In genomic region chr5:176646049-176646706, GRCh38 we compare ENCODE assay signal across 10 cellular contexts. TPM values are rescaled to one million over a fixed set of nuclear protein-coding genes. Genes with fewer than 3 reads are reported as not detected.
DNase-seq lines count a peak whose midpoint lies in the region; ATAC-seq and TF ChIP-seq lines count a peak whose summit lies in the region.
"Had no signal": no experiment of that assay in that cellular context is flagged by ENCODE, and none has a peak within 500 bp of the region (broad histone marks: within the 10 kb centered on the region; RNA-seq: fewer than 3 reads in every experiment).

No MANE protein-coding gene starts in this region.

- H3K9ac ChIP-seq in NT2/D1 (ENCODE audit: insufficient read length, low read depth) (peak overlapping the region; percentile 21), colonic mucosa (ENCODE audit: low read depth in 2 of 2, low read length in 2 of 2) (peak overlapping the region in 1 of 2 donors; percentile 70)

- H3K27me3 Mint-ChIP-seq in CD8-positive, alpha-beta T cell (ENCODE audit: low read depth): no peaks in the 10 kb centered on the region
- no peaks in the 10 kb centered on the region for H3K27me3 Mint-ChIP-seq in osteocyte (ENCODE audit: unreplicated experiment)

- DNase-seq in CD8-positive, alpha-beta T cell: peak in 1 of 7 experiments; percentile 13
- no peak for DNase-seq in NT2/D1 (ENCODE audit: low read depth, low spot score)
- DNase-seq in colonic mucosa: no peak
- DNase-seq in osteocyte (ENCODE audit: extremely low spot score, unreplicated experiment): no peak
- DNase-seq in NAMALWA (ENCODE audit: low spot score): no peak
- no peak for DNase-seq in D341Med (ENCODE audit: low spot score)
- DNase-seq: left ventricle myocardium superior had no signal

- H3K9me3 Mint-ChIP-seq in CD8-positive, alpha-beta T cell: no peaks in the 10 kb centered on the region
- no peaks in the 10 kb centered on the region for H3K9me3 Mint-ChIP-seq in osteocyte (ENCODE audit: unreplicated experiment)

- no peak for TF ChIP-seq CTCF in CD8-positive, alpha-beta T cell (IDR thresholded peaks at IDR 0.05)
- TF ChIP-seq CTCF in colonic mucosa (IDR thresholded peaks at IDR 0.05) (no peak), osteocyte (IDR thresholded peaks at IDR 0.05) (no peak)

- peak overlapping the region; percentile 90 for H3K27ac Mint-ChIP-seq in CD8-positive, alpha-beta T cell
- H3K27ac Mint-ChIP-seq in osteocyte (ENCODE audit: unreplicated experiment): peak overlapping the region; percentile 93

- H3K27me3 ChIP-seq in CD8-positive, alpha-beta T cell (ENCODE audit: insufficient read depth, low read length): no peaks in the 10 kb centered on the region
- H3K27me3 ChIP-seq in NT2/D1 (ENCODE audit: insufficient read depth, insufficient read length) (no peaks in the 10 kb centered on the region), colonic mucosa (no peaks in the 10 kb centered on the region)

- peak overlapping the region; percentile 66 for H3K4me3 ChIP-seq in CD8-positive, alpha-beta T cell (ENCODE audit: low read depth, low read length)
- no peak overlapping the region for H3K4me3 ChIP-seq in NT2/D1 (ENCODE audit: insufficient read length, low read depth)
- peak overlapping the region; percentile 80 for H3K4me3 ChIP-seq in colonic mucosa

- H3K27ac ChIP-seq in CD8-positive, alpha-beta T cell (ENCODE audit: low read depth, low read length): peak overlapping the region; percentile 45
- no peak overlapping the region for H3K27ac ChIP-seq in colonic mucosa

- POLR2A ChIA-PET in CD8-positive, alpha-beta T cell (lab: Charles Lee): interaction anchor here (0.8 to 3.0 kb wide), 7 partner anchors 13 to 284 kb away, joined by 3 to 21 read pairs (median 4); partner anchors contain the start of gene KIAA1191

- H3K36me3 Mint-ChIP-seq in CD8-positive, alpha-beta T cell: no peaks in the 10 kb centered on the region
- no peaks in the 10 kb centered on the region for H3K36me3 Mint-ChIP-seq in osteocyte (ENCODE audit: unreplicated experiment)

- peaks cover 44% of the 10 kb centered on the region for H3K4me1 Mint-ChIP-seq in CD8-positive, alpha-beta T cell (ENCODE audit: low read depth)
- peaks cover 25% of the 10 kb centered on the region for H3K4me1 Mint-ChIP-seq in osteocyte (ENCODE audit: unreplicated experiment)

- no peaks in the 10 kb centered on the region for H3K9me3 ChIP-seq in CD8-positive, alpha-beta T cell (ENCODE audit: low read length)
- H3K9me3 ChIP-seq in NT2/D1 (ENCODE audit: insufficient read depth, low read length) (no peaks in the 10 kb centered on the region), colonic mucosa (no peaks in the 10 kb centered on the region)

- CTCF ChIA-PET in CD8-positive, alpha-beta T cell (lab: Charles Lee): interaction anchor here (0.6 to 4.9 kb wide), 3 partner anchors 13 to 279 kb away, joined by 4 to 72 read pairs (median 5); partner anchors contain the start of genes EIF4E1B and SNCB

- intact Hi-C loops in CD8-positive, alpha-beta T cell (cut with DNase I, micrococcal nuclease): loop anchor here (2.0 to 10.0 kb wide), 10 partner anchors 15 to 1111 kb away; partner anchors contain the start of genes GPRIN1 (in 2 of the 2), EIF4E1B (in 1 of the 2), FAF2 (in 1 of the 2) and FGFR4 (in 1 of the 2)
- intact Hi-C loops in colonic mucosa (cut with DNase I): loop anchor here (5.0 kb wide), 1 partner anchor 39 kb away; no protein-coding TSS in a partner anchor

- ATAC-seq in CD8-positive, alpha-beta T cell: no peak
- no peak for ATAC-seq in HG02642 (IDR thresholded peaks at IDR 0.05; ENCODE audit: poor library complexity, unreplicated experiment)
- no peak for ATAC-seq in GM21825 (IDR thresholded peaks at IDR 0.05; ENCODE audit: unreplicated experiment)

- peaks cover 44% of the 10 kb centered on the region for H3K4me1 ChIP-seq in CD8-positive, alpha-beta T cell (ENCODE audit: insufficient read depth, low read length)
- peaks cover 31% of the 10 kb centered on the region for H3K4me1 ChIP-seq in NT2/D1 (ENCODE audit: insufficient read depth, insufficient read length)
- peaks cover 11% of the 10 kb centered on the region for H3K4me1 ChIP-seq in colonic mucosa

- H3K36me3 ChIP-seq in CD8-positive, alpha-beta T cell (ENCODE audit: insufficient read depth, low read length): no peaks in the 10 kb centered on the region
- H3K36me3 ChIP-seq in NT2/D1 (ENCODE audit: insufficient read depth, insufficient read length, low read length) (no peaks in the 10 kb centered on the region), colonic mucosa (no peaks in the 10 kb centered on the region)

- peak overlapping the region; percentile 89 for H3K4me3 Mint-ChIP-seq in CD8-positive, alpha-beta T cell
- H3K4me3 Mint-ChIP-seq in osteocyte (ENCODE audit: unreplicated experiment): peak overlapping the region; percentile 18

RNA-seq across cellular contexts. Expression of gene TSPAN17, which starts 1.1 kb away (rescaled TPM):
- 1 to 10 TPM; 9.5 to 9.8 TPM for total RNA-seq in CD8-positive, alpha-beta T cell
- 10 to 100 TPM; 30.5 to 36.1 TPM for total RNA-seq in colonic mucosa
- 41.8 and 45.5 TPM in 2 replicates for total RNA-seq in osteocyte

RNA-seq across cellular contexts. Expression of gene EIF4E1B, which starts 15.7 kb away (rescaled TPM):
- not detected for total RNA-seq in CD8-positive, alpha-beta T cell
- not detected for total RNA-seq in colonic mucosa
- not detected in 2 replicates for total RNA-seq in osteocyte
- total RNA-seq: left ventricle myocardium superior; T-helper 1 cell treated with Interleukin-12 subunit alpha and Interleukin-12 subunit beta and Interleukin-4 antibody, amounts not matched to agents 30 ng/mL and 1 ng/mL, for 36 hours had no signal

RNA-seq across cellular contexts. Expression of gene SNCB, which starts 15.8 kb away (rescaled TPM):
- not detected for total RNA-seq in CD8-positive, alpha-beta T cell
- total RNA-seq in colonic mucosa (not detected), osteocyte (not detected in 2 replicates)
- total RNA-seq: left ventricle myocardium superior; T-helper 1 cell treated with Interleukin-12 subunit alpha and Interleukin-12 subunit beta and Interleukin-4 antibody, amounts not matched to agents 30 ng/mL and 1 ng/mL, for 36 hours had no signal

RNA-seq across cellular contexts. Expression of gene GPRIN1, which starts 36.2 kb away (rescaled TPM):
- total RNA-seq in CD8-positive, alpha-beta T cell: under 1 TPM; 0.14 to 0.16 TPM
- total RNA-seq in colonic mucosa: 1 to 10 TPM; 2.1 to 3.1 TPM
- 1.6 TPM in 2 replicates for total RNA-seq in osteocyte
